In genomic region chr1:46544561-46545240, GRCh38 we compare ENCODE assay signal across 1 cellular context.
TF ChIP-seq lines count a peak whose summit lies in the region.

No MANE protein-coding gene starts in this region.

TF ChIP-seq in K562, 482 proteins besides CTCF, POLR2A, EP300 and RAD21 (continued from another document and continues in another):
- no peak for TF ChIP-seq ZNF277 (CRISPR knock-in tag; IDR thresholded peaks at IDR 0.05; ENCODE audit: borderline replicate concordance)
- TF ChIP-seq ZSCAN32 (CRISPR knock-in tag; IDR thresholded peaks at IDR 0.05): no peak
- TF ChIP-seq ZNF3 (CRISPR knock-in tag; IDR thresholded peaks at IDR 0.05): no peak
- TF ChIP-seq TSC22D4 (tag; IDR thresholded peaks at IDR 0.05): no peak
- no peak for TF ChIP-seq KDM5B (IDR thresholded peaks at IDR 0.05; ENCODE audit: insufficient replicate concordance, low read depth, low read length)
- no peak for TF ChIP-seq ZNF644 (tag; IDR thresholded peaks at IDR 0.05; ENCODE audit: low read depth)
- TF ChIP-seq ZNF583 (CRISPR knock-in tag; IDR thresholded peaks at IDR 0.05): peak; percentile 83
- no peak for TF ChIP-seq TCF7L2 (IDR thresholded peaks at IDR 0.05; ENCODE audit: low read depth, low read length)
- peak; percentile 71; the same call in 1 of the 2 replicates for TF ChIP-seq ELF2 (CRISPR knock-in tag; IDR thresholded peaks at IDR 0.05)
- no peak for TF ChIP-seq ZFP30 (CRISPR knock-in tag; IDR thresholded peaks at IDR 0.05; ENCODE audit: borderline replicate concordance)
- TF ChIP-seq, protein P1, sequence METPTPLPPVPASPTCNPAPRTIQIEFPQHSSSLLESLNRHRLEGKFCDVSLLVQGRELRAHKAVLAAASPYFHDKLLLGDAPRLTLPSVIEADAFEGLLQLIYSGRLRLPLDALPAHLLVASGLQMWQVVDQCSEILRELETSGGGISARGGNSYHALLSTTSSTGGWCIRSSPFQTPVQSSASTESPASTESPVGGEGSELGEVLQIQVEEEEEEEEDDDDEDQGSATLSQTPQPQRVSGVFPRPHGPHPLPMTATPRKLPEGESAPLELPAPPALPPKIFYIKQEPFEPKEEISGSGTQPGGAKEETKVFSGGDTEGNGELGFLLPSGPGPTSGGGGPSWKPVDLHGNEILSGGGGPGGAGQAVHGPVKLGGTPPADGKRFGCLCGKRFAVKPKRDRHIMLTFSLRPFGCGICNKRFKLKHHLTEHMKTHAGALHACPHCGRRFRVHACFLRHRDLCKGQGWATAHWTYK (CRISPR knock-in tag; IDR thresholded peaks at IDR 0.05): peak; percentile 73; the same call in 1 of the 2 replicates
- TF ChIP-seq KDM2B (CRISPR knock-in tag; IDR thresholded peaks at IDR 0.05): no peak
- no peak for TF ChIP-seq IRF2 (CRISPR knock-in tag; IDR thresholded peaks at IDR 0.05)
- no peak for TF ChIP-seq RNF219 (CRISPR knock-in tag; IDR thresholded peaks at IDR 0.05)
- TF ChIP-seq MBD2 (IDR thresholded peaks at IDR 0.05; ENCODE audit: borderline replicate concordance, low read depth): peak; percentile 66
- peak; percentile 66; the same call in 1 of the 2 replicates for TF ChIP-seq ZEB2 (IDR thresholded peaks at IDR 0.05)
- TF ChIP-seq, protein P2, sequence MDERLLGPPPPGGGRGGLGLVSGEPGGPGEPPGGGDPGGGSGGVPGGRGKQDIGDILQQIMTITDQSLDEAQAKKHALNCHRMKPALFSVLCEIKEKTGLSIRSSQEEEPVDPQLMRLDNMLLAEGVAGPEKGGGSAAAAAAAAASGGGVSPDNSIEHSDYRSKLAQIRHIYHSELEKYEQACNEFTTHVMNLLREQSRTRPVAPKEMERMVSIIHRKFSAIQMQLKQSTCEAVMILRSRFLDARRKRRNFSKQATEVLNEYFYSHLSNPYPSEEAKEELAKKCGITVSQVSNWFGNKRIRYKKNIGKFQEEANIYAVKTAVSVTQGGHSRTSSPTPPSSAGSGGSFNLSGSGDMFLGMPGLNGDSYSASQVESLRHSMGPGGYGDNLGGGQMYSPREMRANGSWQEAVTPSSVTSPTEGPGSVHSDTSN (CRISPR knock-in tag; IDR thresholded peaks at IDR 0.05; ENCODE audit: low read depth): no peak
- TF ChIP-seq, protein P2 (tag; conservative IDR thresholded peaks at IDR 0.05; ENCODE audit: low read depth): no peak
- TF ChIP-seq ZNF408 (CRISPR knock-in tag; IDR thresholded peaks at IDR 0.05; ENCODE audit: low read depth): no peak
- no peak for TF ChIP-seq MTF1 (CRISPR knock-in tag; IDR thresholded peaks at IDR 0.05; ENCODE audit: borderline replicate concordance)
- TF ChIP-seq PCBP2 (IDR thresholded peaks at IDR 0.05; ENCODE audit: low read depth, low read length, poor library complexity, severe bottlenecking): no peak
- no peak for TF ChIP-seq HNRNPLL (IDR thresholded peaks at IDR 0.05; ENCODE audit: low read depth, low read length, poor library complexity, severe bottlenecking)
- TF ChIP-seq ZFP36 (IDR thresholded peaks at IDR 0.05; ENCODE audit: low read depth, low read length, partially characterized antibody): peak; percentile 32
- no peak for TF ChIP-seq TGIF2 (CRISPR knock-in tag; IDR thresholded peaks at IDR 0.05)
- peak; percentile 83 for TF ChIP-seq FOXM1 (IDR thresholded peaks at IDR 0.05; ENCODE audit: low read depth)
- no peak for TF ChIP-seq FOXM1 (CRISPR knock-in tag; IDR thresholded peaks at IDR 0.05; ENCODE audit: low read depth)
- no peak for TF ChIP-seq ATF1 (CRISPR knock-in tag; IDR thresholded peaks at IDR 0.05)
- 0 out of 2 replicates have a peak, but pooled peaks have one; percentile 53 for TF ChIP-seq ATF1 (tag; IDR thresholded peaks at IDR 0.05)
- peak; percentile 41 for TF ChIP-seq TBP (optimal IDR thresholded peaks at IDR 0.05; ENCODE audit: low read depth, low read length)
- TF ChIP-seq RBM22 (IDR thresholded peaks at IDR 0.05; ENCODE audit: low read depth, low read length, poor library complexity, severe bottlenecking): no peak
- no peak for TF ChIP-seq U2AF1 (optimal IDR thresholded peaks at IDR 0.05; ENCODE audit: low read depth, low read length)
- no peak for TF ChIP-seq ETV6 (IDR thresholded peaks at IDR 0.05; ENCODE audit: borderline replicate concordance in 1 of 2, low read depth in 2 of 2, low read length in 1 of 2)
- no peak for TF ChIP-seq ETV6 (CRISPR knock-in tag; IDR thresholded peaks at IDR 0.05; ENCODE audit: borderline replicate concordance)
- peak; percentile 91 for TF ChIP-seq STAT5A (IDR thresholded peaks at IDR 0.05; ENCODE audit: borderline replicate concordance, low read length)
- TF ChIP-seq MEF2D (tag; conservative IDR thresholded peaks at IDR 0.05; ENCODE audit: low read depth): peak; percentile 57
- TF ChIP-seq, protein P3, sequence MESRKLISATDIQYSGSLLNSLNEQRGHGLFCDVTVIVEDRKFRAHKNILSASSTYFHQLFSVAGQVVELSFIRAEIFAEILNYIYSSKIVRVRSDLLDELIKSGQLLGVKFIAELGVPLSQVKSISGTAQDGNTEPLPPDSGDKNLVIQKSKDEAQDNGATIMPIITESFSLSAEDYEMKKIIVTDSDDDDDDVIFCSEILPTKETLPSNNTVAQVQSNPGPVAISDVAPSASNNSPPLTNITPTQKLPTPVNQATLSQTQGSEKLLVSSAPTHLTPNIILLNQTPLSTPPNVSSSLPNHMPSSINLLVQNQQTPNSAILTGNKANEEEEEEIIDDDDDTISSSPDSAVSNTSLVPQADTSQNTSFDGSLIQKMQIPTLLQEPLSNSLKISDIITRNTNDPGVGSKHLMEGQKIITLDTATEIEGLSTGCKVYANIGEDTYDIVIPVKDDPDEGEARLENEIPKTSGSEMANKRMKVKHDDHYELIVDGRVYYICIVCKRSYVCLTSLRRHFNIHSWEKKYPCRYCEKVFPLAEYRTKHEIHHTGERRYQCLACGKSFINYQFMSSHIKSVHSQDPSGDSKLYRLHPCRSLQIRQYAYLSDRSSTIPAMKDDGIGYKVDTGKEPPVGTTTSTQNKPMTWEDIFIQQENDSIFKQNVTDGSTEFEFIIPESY (CRISPR knock-in tag; IDR thresholded peaks at IDR 0.05): no peak
- TF ChIP-seq NR2F6 (CRISPR knock-in tag; IDR thresholded peaks at IDR 0.05): no peak
- TF ChIP-seq ZNF263 (CRISPR knock-in tag; IDR thresholded peaks at IDR 0.05; ENCODE audit: borderline replicate concordance): peak; percentile 93
- TF ChIP-seq ZKSCAN1 (IDR thresholded peaks at IDR 0.05; ENCODE audit: low read depth, low read length): peak; percentile 73; the same call in 1 of the 2 replicates
- peak; percentile 94 for TF ChIP-seq DMBX1 (CRISPR knock-in tag; IDR thresholded peaks at IDR 0.05; ENCODE audit: borderline replicate concordance)
- TF ChIP-seq ZNF518B (CRISPR knock-in tag; IDR thresholded peaks at IDR 0.05): no peak
- TF ChIP-seq HNRNPL (IDR thresholded peaks at IDR 0.05; ENCODE audit: low read depth, low read length): no peak; the same call in 1 of the 2 replicates
- TF ChIP-seq SLC30A9 (CRISPR knock-in tag; IDR thresholded peaks at IDR 0.05): no peak
- TF ChIP-seq KLF1 (tag; IDR thresholded peaks at IDR 0.05): 0 out of 2 replicates have a peak, but pooled peaks have one; percentile 20
- TF ChIP-seq, protein P4, sequence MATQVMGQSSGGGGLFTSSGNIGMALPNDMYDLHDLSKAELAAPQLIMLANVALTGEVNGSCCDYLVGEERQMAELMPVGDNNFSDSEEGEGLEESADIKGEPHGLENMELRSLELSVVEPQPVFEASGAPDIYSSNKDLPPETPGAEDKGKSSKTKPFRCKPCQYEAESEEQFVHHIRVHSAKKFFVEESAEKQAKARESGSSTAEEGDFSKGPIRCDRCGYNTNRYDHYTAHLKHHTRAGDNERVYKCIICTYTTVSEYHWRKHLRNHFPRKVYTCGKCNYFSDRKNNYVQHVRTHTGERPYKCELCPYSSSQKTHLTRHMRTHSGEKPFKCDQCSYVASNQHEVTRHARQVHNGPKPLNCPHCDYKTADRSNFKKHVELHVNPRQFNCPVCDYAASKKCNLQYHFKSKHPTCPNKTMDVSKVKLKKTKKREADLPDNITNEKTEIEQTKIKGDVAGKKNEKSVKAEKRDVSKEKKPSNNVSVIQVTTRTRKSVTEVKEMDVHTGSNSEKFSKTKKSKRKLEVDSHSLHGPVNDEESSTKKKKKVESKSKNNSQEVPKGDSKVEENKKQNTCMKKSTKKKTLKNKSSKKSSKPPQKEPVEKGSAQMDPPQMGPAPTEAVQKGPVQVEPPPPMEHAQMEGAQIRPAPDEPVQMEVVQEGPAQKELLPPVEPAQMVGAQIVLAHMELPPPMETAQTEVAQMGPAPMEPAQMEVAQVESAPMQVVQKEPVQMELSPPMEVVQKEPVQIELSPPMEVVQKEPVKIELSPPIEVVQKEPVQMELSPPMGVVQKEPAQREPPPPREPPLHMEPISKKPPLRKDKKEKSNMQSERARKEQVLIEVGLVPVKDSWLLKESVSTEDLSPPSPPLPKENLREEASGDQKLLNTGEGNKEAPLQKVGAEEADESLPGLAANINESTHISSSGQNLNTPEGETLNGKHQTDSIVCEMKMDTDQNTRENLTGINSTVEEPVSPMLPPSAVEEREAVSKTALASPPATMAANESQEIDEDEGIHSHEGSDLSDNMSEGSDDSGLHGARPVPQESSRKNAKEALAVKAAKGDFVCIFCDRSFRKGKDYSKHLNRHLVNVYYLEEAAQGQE (CRISPR knock-in tag; IDR thresholded peaks at IDR 0.05; ENCODE audit: low read depth): peak; percentile 36
- peak; percentile 96 for TF ChIP-seq TEAD4 (IDR thresholded peaks at IDR 0.05; ENCODE audit: low read length)
- no peak for TF ChIP-seq TEAD4 (CRISPR knock-in tag; IDR thresholded peaks at IDR 0.05; ENCODE audit: borderline replicate concordance)
- TF ChIP-seq, protein P5, sequence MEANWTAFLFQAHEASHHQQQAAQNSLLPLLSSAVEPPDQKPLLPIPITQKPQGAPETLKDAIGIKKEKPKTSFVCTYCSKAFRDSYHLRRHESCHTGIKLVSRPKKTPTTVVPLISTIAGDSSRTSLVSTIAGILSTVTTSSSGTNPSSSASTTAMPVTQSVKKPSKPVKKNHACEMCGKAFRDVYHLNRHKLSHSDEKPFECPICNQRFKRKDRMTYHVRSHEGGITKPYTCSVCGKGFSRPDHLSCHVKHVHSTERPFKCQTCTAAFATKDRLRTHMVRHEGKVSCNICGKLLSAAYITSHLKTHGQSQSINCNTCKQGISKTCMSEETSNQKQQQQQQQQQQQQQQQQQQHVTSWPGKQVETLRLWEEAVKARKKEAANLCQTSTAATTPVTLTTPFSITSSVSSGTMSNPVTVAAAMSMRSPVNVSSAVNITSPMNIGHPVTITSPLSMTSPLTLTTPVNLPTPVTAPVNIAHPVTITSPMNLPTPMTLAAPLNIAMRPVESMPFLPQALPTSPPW (CRISPR knock-in tag; IDR thresholded peaks at IDR 0.05): peak; percentile 91
